ENCODE assay signal across 10 cellular contexts in the genomic region with DNA sequence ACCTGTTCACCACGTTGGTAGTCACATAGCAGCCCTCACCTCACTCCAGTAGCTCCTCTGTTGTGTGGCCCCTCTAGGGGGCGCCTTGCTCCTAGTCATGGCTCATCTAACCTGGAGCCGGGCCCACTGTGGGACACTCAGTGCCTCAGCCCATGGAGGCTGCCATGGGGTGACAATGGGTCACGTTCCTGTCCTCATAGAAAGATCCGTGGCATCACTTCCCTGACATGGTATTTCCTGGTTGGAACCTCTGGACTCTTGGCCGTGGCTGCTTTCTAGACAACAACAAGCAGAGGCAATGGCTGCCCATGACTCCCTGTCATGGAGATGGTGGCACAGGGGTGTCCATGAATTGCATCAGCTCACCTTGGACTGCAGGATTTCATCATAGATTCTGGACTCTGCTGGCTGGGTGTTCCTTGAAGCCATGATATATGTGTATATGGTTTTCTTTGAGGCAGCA. TPM values are rescaled to one million over a fixed set of nuclear protein-coding genes. Genes with fewer than 3 reads are reported as not detected.
DNase-seq lines count a peak whose midpoint lies in the region; ATAC-seq and TF ChIP-seq lines count a peak whose summit lies in the region.
"Had no signal": no experiment of that assay in that cellular context is flagged by ENCODE, and none has a peak within 500 bp of the region (broad histone marks: within the 10 kb centered on the region; RNA-seq: fewer than 3 reads in every experiment).

No MANE protein-coding gene starts in this region.

- no peak overlapping the region for H3K23ac ChIP-seq in mesenchymal stem cell (ENCODE audit: low read length in 2 of 2)

- H3K9me3 Mint-ChIP-seq in naive thymus-derived CD8-positive, alpha-beta T cell, result no peaks in the 10 kb centered on the region

- no peak overlapping the region for H2BK5ac ChIP-seq in mesenchymal stem cell (ENCODE audit: low read depth, low read length, poor library complexity, severe bottlenecking)

- no peak overlapping the region for H4K8ac ChIP-seq in mesenchymal stem cell (ENCODE audit: low read length)

- H3K4me1 ChIP-seq in BLaER1 treated with 17β-estradiol and CSF1 and Interleukin-3, amounts not matched to agents 10 nM and 100 nM, result peaks cover 44 to 73% (median 59%) of the 10 kb centered on the region in 10 experiments
- H3K4me1 ChIP-seq in mesenchymal stem cell (ENCODE audit: control insufficient read depth, insufficient read depth, low read depth, low read length), result no peaks in the 10 kb centered on the region
- H3K4me1 ChIP-seq: SJSA1 had no signal

- H3K36me3 Mint-ChIP-seq in naive thymus-derived CD8-positive, alpha-beta T cell, result peaks cover 12 to 70% (median 52%) of the 10 kb centered on the region in 3 donors

- no peaks in the 10 kb centered on the region for H4K20me1 ChIP-seq in BLaER1 treated with 17β-estradiol and CSF1 and Interleukin-3, amounts not matched to agents 10 nM and 100 nM

- no peak for TF ChIP-seq POLR2A in GM18505 (IDR thresholded peaks at IDR 0.05; ENCODE audit: borderline replicate concordance, extremely low read depth, insufficient read depth, insufficient read length)

- peak overlapping the region in 10 of 11 experiments; percentile 32 to 89 (median 78); a peak in 17 of 22 replicates for H3K4me2 ChIP-seq in BLaER1 treated with 17β-estradiol and CSF1 and Interleukin-3, amounts not matched to agents 10 nM and 100 nM
- H3K4me2 ChIP-seq in mesenchymal stem cell (ENCODE audit: low read length, poor library complexity, severe bottlenecking), result no peak overlapping the region

- DNase-seq in NCI-H1694 treated with DMSO at 0.1 percent for 48 hours (lab: John Stamatoyannopoulos, UW) (peak; percentile 100), activated T-cell treated with anti-CD3 and anti-CD28 coated beads for 48 hours (ENCODE audit: low read depth) (peak; percentile 63), NCI-H524 (lab: John Stamatoyannopoulos, UW) (no peak), NCI-H345 (lab: John Stamatoyannopoulos, UW) (no peak), mesenchymal stem cell (no peak)
- peak in 8 of 10 donors; percentile 27 to 79 (median 45) for DNase-seq in naive thymus-derived CD8-positive, alpha-beta T cell

- H4K91ac ChIP-seq in mesenchymal stem cell (ENCODE audit: low read length), result no peak overlapping the region

- H3K27me3 ChIP-seq in BLaER1 treated with 17β-estradiol and CSF1 and Interleukin-3, amounts not matched to agents 10 nM and 100 nM, result no peaks in the 10 kb centered on the region
- H3K27me3 ChIP-seq in mesenchymal stem cell (ENCODE audit: control insufficient read depth in 1 of 2, insufficient read depth in 1 of 2, low read length in 2 of 2), result no peaks in the 10 kb centered on the region
- H3K27me3 ChIP-seq: SJSA1 had no signal

- H2AK5ac ChIP-seq in mesenchymal stem cell (ENCODE audit: low read length, severe bottlenecking), result no peak overlapping the region

- no peak overlapping the region for H3K18ac ChIP-seq in mesenchymal stem cell (ENCODE audit: low read depth in 1 of 2, low read length in 2 of 2)

- H2BK15ac ChIP-seq in mesenchymal stem cell (ENCODE audit: low read depth, poor library complexity, severe bottlenecking), result no peak overlapping the region

- H3K36me3 ChIP-seq in BLaER1 treated with 17β-estradiol and CSF1 and Interleukin-3, amounts not matched to agents 10 nM and 100 nM, result peaks cover 0 to 43% (median 5%) of the 10 kb centered on the region in 11 experiments; a peak in 8 of 22 replicates
- no peaks in the 10 kb centered on the region for H3K36me3 ChIP-seq in mesenchymal stem cell (ENCODE audit: control insufficient read depth in 1 of 2, insufficient read depth in 2 of 2, low read depth in 1 of 2, low read length in 2 of 2)
- H3K36me3 ChIP-seq: SJSA1 had no signal

- peak; percentile 77 to 83 for ATAC-seq in naive thymus-derived CD8-positive, alpha-beta T cell
- ATAC-seq in GM18505 (IDR thresholded peaks at IDR 0.05; ENCODE audit: unreplicated experiment), result no peak

- peak overlapping the region in 8 of 10 donors; percentile 34 to 83 (median 70) for H3K27ac Mint-ChIP-seq in naive thymus-derived CD8-positive, alpha-beta T cell

- H3K4me3 ChIP-seq in BLaER1 treated with 17β-estradiol and CSF1 and Interleukin-3, amounts not matched to agents 10 nM and 100 nM, result no peak overlapping the region
- peak overlapping the region in 1 of 2 experiments; percentile 7 for H3K4me3 ChIP-seq in mesenchymal stem cell (ENCODE audit: insufficient read depth in 1 of 2, low read depth in 1 of 2, low read length in 2 of 2)
- H3K4me3 ChIP-seq: SJSA1 had no signal

- H2BK120ac ChIP-seq in mesenchymal stem cell (ENCODE audit: low read depth, low read length), result no peak overlapping the region

- no peaks in the 10 kb centered on the region for H3K27me3 Mint-ChIP-seq in naive thymus-derived CD8-positive, alpha-beta T cell

- no peaks in the 10 kb centered on the region for H3K79me1 ChIP-seq in mesenchymal stem cell (replicated peaks; ENCODE audit: low read length, poor library complexity, severe bottlenecking)

- WGBS in mesenchymal stem cell, result 62% methylated on average over 6 of the region's 6 CpGs

- peaks cover 12 to 73% (median 25%) of the 10 kb centered on the region in 4 donors for H3K4me1 Mint-ChIP-seq in naive thymus-derived CD8-positive, alpha-beta T cell

- H2AFZ ChIP-seq in mesenchymal stem cell (ENCODE audit: low read depth, low read length), result no peak overlapping the region

- no peak overlapping the region for H2BK12ac ChIP-seq in mesenchymal stem cell (ENCODE audit: low read length in 2 of 2)

- H3K27ac ChIP-seq in BLaER1 treated with 17β-estradiol and CSF1 and Interleukin-3, amounts not matched to agents 10 nM and 100 nM, result peak overlapping the region in 4 of 11 experiments; percentile 47 to 66 (median 59); a peak in 7 of 22 replicates
- H3K27ac ChIP-seq in mesenchymal stem cell (ENCODE audit: low read length, poor library complexity, severe bottlenecking), result no peak overlapping the region
- H3K27ac ChIP-seq: SJSA1 had no signal

- H3K9ac ChIP-seq in BLaER1 treated with 17β-estradiol and CSF1 and Interleukin-3, amounts not matched to agents 10 nM and 100 nM, result no peak overlapping the region
- no peak overlapping the region for H3K9ac ChIP-seq in mesenchymal stem cell (ENCODE audit: low read length)

- H3K9me3 ChIP-seq in BLaER1 treated with 17β-estradiol and CSF1 and Interleukin-3, amounts not matched to agents 10 nM and 100 nM (replicated peaks in 1 of 11), result peaks cover 0 to 15% (median 0%) of the 10 kb centered on the region in 11 experiments; a peak in 4 of 22 replicates
- H3K9me3 ChIP-seq in mesenchymal stem cell (ENCODE audit: control insufficient read depth, low read length), result no peaks in the 10 kb centered on the region
- H3K9me3 ChIP-seq: SJSA1 had no signal

- no peak overlapping the region for H3K4me3 Mint-ChIP-seq in naive thymus-derived CD8-positive, alpha-beta T cell

- no peak overlapping the region for H3K4ac ChIP-seq in mesenchymal stem cell (ENCODE audit: low read depth in 1 of 2, low read length in 2 of 2)

- POLR2A ChIA-PET in naive thymus-derived CD8-positive, alpha-beta T cell (lab: Charles Lee), result interaction anchor here (0.6 to 3.0 kb wide), 5 partner anchors 8 to 56 kb away, joined by 3 to 16 read pairs (median 4); no protein-coding TSS in a partner anchor

- no peak overlapping the region for H3K14ac ChIP-seq in mesenchymal stem cell (ENCODE audit: low read length in 2 of 2)

RNA-seq across cellular contexts. Expression of a gene that starts 27.5 kb away (rescaled TPM):
- 10 to 100 TPM; 39.7 to 42.5 TPM for total RNA-seq in naive thymus-derived CD8-positive, alpha-beta T cell
- polyA plus RNA-seq in naive thymus-derived CD8-positive, alpha-beta T cell, result 10 to 100 TPM; 52.0 to 95.9 (median 69.5) TPM
- polyA plus RNA-seq in mesenchymal stem cell (2013, experiment 1 of 2), result not detected
- polyA plus RNA-seq in mesenchymal stem cell (2013, experiment 2 of 2), result not detected
- total RNA-seq: fibroblast of lung, SJSA1 had no signal
- polyA plus RNA-seq: fibroblast of lung had no signal

RNA-seq across cellular contexts. Expression of a gene that starts 28.7 kb away (rescaled TPM):
- 10 to 100 TPM; 81.5 to 83.4 TPM for total RNA-seq in naive thymus-derived CD8-positive, alpha-beta T cell
- 10 to 100 TPM; 17.5 to 19.0 (median 18.1) TPM for polyA plus RNA-seq in naive thymus-derived CD8-positive, alpha-beta T cell
- polyA plus RNA-seq in mesenchymal stem cell (2013, experiment 1 of 2), result not detected
- polyA plus RNA-seq in mesenchymal stem cell (2013, experiment 2 of 2), result not detected
- total RNA-seq: fibroblast of lung, SJSA1 had no signal
- polyA plus RNA-seq: fibroblast of lung had no signal

Comparison
In these comparisons a context has a peak if more than half of its experiments do, and no peak if none do; other contexts are left out.
1. DNase-seq: peak in NCI-H1694 treated with DMSO at 0.1 percent for 48 hours (single experiment), activated T-cell treated with anti-CD3 and anti-CD28 coated beads for 48 hours (single experiment) and naive thymus-derived CD8-positive, alpha-beta T cell (8 of 10); none in NCI-H524 (0 of 2), NCI-H345 (single experiment) and mesenchymal stem cell (single experiment).